Comparison of ENCODE assay signal across 2 cellular contexts in the genomic region with DNA sequence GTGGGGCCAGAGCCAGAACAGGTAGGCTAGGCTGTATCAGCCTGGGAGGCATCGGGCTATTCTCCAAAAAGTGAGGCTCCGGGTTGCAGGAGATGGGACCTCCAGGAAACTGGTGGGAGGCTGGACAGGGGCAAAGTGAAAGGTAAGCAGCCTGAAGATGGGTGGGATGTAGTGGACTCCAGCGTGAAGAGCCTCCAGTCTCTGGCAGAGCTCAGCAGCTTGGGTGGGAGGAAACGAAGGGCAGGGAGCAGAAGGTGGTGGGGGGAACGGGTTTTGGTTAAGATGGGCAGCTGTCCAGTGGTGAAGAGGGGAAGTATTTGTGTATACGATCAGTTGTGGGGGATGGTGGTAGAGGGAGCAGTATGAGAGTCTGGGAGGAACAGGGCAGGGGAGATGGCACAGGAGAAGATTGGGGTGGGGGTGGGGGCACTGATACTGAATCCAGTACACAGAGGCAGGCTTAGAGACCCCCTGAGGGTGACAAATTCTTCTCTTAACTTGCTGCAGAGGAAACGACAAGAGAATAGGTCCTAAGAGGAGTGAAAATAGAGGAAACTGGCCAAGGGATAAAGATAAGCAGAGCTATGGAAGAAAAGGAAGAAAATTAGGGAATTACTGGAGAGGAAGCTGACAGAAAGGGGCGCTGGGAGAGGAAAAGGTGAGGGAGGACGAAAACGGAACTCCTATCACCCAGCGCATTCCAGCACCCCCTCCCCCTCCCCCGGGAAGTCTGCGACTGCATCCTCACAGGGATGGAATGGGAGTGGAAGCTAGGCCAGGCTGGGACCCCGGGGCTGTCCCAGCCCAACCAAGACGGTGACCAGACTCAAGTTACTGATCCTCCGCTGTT.
TF ChIP-seq lines count a peak whose summit lies in the region.

No MANE protein-coding gene starts in this region.

TF ChIP-seq in SK-N-SH, 30 proteins besides CTCF, POLR2A, EP300 and RAD21:
- TF ChIP-seq PBX3 (IDR thresholded peaks at IDR 0.05): no peak
- TF ChIP-seq MXI1 (IDR thresholded peaks at IDR 0.05; ENCODE audit: low read depth, low read length): no peak
- TF ChIP-seq FOXJ3 (CRISPR knock-in tag; IDR thresholded peaks at IDR 0.05): no peak
- TF ChIP-seq ELF1 (IDR thresholded peaks at IDR 0.05): no peak
- no peak for TF ChIP-seq RXRA (IDR thresholded peaks at IDR 0.05; ENCODE audit: borderline replicate concordance, low read depth)
- no peak for TF ChIP-seq USF1 (IDR thresholded peaks at IDR 0.05; ENCODE audit: borderline replicate concordance, low read depth)
- TF ChIP-seq, protein P1, sequence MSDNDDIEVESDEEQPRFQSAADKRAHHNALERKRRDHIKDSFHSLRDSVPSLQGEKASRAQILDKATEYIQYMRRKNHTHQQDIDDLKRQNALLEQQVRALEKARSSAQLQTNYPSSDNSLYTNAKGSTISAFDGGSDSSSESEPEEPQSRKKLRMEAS (IDR thresholded peaks at IDR 0.05; ENCODE audit: low read depth): no peak
- no peak for TF ChIP-seq NRF1 (IDR thresholded peaks at IDR 0.05; ENCODE audit: low read depth, low read length)
- no peak for TF ChIP-seq SMC3 (IDR thresholded peaks at IDR 0.05; ENCODE audit: low read depth, low read length)
- TF ChIP-seq TCF12 (IDR thresholded peaks at IDR 0.05): no peak
- no peak for TF ChIP-seq CHD2 (IDR thresholded peaks at IDR 0.05; ENCODE audit: low read length, partially characterized antibody)
- TF ChIP-seq POLR2AphosphoS5 (IDR thresholded peaks at IDR 0.05; ENCODE audit: low read depth, low read length): no peak
- TF ChIP-seq, protein P2, sequence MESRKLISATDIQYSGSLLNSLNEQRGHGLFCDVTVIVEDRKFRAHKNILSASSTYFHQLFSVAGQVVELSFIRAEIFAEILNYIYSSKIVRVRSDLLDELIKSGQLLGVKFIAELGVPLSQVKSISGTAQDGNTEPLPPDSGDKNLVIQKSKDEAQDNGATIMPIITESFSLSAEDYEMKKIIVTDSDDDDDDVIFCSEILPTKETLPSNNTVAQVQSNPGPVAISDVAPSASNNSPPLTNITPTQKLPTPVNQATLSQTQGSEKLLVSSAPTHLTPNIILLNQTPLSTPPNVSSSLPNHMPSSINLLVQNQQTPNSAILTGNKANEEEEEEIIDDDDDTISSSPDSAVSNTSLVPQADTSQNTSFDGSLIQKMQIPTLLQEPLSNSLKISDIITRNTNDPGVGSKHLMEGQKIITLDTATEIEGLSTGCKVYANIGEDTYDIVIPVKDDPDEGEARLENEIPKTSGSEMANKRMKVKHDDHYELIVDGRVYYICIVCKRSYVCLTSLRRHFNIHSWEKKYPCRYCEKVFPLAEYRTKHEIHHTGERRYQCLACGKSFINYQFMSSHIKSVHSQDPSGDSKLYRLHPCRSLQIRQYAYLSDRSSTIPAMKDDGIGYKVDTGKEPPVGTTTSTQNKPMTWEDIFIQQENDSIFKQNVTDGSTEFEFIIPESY (IDR thresholded peaks at IDR 0.05; ENCODE audit: borderline replicate concordance, low read depth): no peak
- TF ChIP-seq, protein P3, sequence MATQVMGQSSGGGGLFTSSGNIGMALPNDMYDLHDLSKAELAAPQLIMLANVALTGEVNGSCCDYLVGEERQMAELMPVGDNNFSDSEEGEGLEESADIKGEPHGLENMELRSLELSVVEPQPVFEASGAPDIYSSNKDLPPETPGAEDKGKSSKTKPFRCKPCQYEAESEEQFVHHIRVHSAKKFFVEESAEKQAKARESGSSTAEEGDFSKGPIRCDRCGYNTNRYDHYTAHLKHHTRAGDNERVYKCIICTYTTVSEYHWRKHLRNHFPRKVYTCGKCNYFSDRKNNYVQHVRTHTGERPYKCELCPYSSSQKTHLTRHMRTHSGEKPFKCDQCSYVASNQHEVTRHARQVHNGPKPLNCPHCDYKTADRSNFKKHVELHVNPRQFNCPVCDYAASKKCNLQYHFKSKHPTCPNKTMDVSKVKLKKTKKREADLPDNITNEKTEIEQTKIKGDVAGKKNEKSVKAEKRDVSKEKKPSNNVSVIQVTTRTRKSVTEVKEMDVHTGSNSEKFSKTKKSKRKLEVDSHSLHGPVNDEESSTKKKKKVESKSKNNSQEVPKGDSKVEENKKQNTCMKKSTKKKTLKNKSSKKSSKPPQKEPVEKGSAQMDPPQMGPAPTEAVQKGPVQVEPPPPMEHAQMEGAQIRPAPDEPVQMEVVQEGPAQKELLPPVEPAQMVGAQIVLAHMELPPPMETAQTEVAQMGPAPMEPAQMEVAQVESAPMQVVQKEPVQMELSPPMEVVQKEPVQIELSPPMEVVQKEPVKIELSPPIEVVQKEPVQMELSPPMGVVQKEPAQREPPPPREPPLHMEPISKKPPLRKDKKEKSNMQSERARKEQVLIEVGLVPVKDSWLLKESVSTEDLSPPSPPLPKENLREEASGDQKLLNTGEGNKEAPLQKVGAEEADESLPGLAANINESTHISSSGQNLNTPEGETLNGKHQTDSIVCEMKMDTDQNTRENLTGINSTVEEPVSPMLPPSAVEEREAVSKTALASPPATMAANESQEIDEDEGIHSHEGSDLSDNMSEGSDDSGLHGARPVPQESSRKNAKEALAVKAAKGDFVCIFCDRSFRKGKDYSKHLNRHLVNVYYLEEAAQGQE (IDR thresholded peaks at IDR 0.05; ENCODE audit: low read depth, low read length): no peak
- TF ChIP-seq FOSL2 (IDR thresholded peaks at IDR 0.05; ENCODE audit: borderline replicate concordance, low read depth): no peak
- TF ChIP-seq, protein P4, sequence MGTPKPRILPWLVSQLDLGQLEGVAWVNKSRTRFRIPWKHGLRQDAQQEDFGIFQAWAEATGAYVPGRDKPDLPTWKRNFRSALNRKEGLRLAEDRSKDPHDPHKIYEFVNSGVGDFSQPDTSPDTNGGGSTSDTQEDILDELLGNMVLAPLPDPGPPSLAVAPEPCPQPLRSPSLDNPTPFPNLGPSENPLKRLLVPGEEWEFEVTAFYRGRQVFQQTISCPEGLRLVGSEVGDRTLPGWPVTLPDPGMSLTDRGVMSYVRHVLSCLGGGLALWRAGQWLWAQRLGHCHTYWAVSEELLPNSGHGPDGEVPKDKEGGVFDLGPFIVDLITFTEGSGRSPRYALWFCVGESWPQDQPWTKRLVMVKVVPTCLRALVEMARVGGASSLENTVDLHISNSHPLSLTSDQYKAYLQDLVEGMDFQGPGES (IDR thresholded peaks at IDR 0.05; ENCODE audit: low read depth, low read length): no peak
- TF ChIP-seq GATA2 (CRISPR knock-in tag; IDR thresholded peaks at IDR 0.05): no peak
- TF ChIP-seq EZH2phosphoT487 (IDR thresholded peaks at IDR 0.05; ENCODE audit: borderline replicate concordance, low read depth): no peak
- TF ChIP-seq RFX5 (IDR thresholded peaks at IDR 0.05; ENCODE audit: low read length): no peak

TF ChIP-seq in SK-N-SH treated with all-trans-retinoic acid at 6 μM for 48 hours, 23 proteins besides CTCF, POLR2A, EP300 and RAD21 (continued from another document):
- TF ChIP-seq TCF4 (CRISPR knock-in tag; IDR thresholded peaks at IDR 0.05; ENCODE audit: borderline replicate concordance): no peak
TF ChIP-seq in SK-N-SH treated with all-trans-retinoic acid at 6 μM for 48 hours: peak in this region for 0.
